In the genomic region with DNA sequence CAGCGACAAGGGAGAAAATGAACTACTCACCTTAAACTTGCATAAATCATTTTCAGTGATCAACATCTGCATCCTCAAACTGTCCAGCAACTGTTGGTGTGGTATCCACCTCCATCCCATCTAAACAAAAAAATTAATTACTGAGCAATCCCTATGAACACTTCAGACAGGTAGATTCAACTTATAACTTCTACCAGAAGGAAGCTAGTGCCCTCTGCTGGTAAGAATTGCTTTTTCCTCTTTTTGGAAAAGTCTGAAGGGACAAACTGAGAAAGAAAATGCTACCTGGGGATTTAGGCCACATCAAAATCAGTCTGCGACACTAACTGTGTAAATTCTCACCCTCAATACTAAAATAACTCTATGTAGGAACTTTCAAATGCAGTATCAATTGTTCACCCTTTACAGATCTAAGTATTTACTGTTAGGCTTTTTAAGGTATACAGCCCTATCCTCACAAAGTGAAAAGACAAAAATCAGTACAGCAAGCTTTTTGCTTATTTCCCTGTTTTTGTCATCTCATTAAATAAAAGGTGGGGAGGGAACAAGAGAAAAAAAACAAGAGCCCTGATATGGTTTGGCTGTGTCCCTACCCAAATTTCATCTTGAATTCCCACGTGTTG, we compare ENCODE assay signal across 8 cellular contexts. TPM values are rescaled to one million over a fixed set of nuclear protein-coding genes. Genes with fewer than 3 reads are reported as not detected.
DNase-seq lines count a peak whose midpoint lies in the region; ATAC-seq lines count a peak whose summit lies in the region.

No MANE protein-coding gene starts in this region.

- H3K27me3 ChIP-seq in CD4-positive, alpha-beta memory T cell (ENCODE audit: insufficient read depth, low read length), result no peaks in the 10 kb centered on the region

- ATAC-seq in HG03520 (IDR thresholded peaks at IDR 0.05; ENCODE audit: unreplicated experiment) (no peak), GM21528 (IDR thresholded peaks at IDR 0.05; ENCODE audit: low FRiP score, unreplicated experiment) (no peak)

- no peak overlapping the region for H3K4me3 ChIP-seq in CD4-positive, alpha-beta memory T cell (ENCODE audit: low read length in 2 of 2)

- POLR2A ChIA-PET in CD4-positive, alpha-beta memory T cell (lab: Charles Lee; ENCODE audit: partially characterized antibody), result no interaction called here

- H3K4me1 ChIP-seq in CD4-positive, alpha-beta memory T cell (ENCODE audit: insufficient read depth, low read length), result no peaks in the 10 kb centered on the region

- peaks cover 0 to 2% (median 0%) of the 10 kb centered on the region in 4 donors for H3K4me1 Mint-ChIP-seq in CD4-positive, alpha-beta memory T cell
- H3K4me1 Mint-ChIP-seq in activated T-cell treated with anti-CD3 and anti-CD28 coated beads, Interleukin-2, amount 50 U/mL, for 24 hours (ENCODE audit: low read depth), result no peaks in the 10 kb centered on the region

- H3K27ac ChIP-seq in CD4-positive, alpha-beta memory T cell (ENCODE audit: low read depth, low read length), result no peak overlapping the region

- peak overlapping the region in 2 of 7 donors; percentile 0 to 59 for H3K27ac Mint-ChIP-seq in CD4-positive, alpha-beta memory T cell
- no peak overlapping the region for H3K27ac Mint-ChIP-seq in activated T-cell treated with anti-CD3 and anti-CD28 coated beads, Interleukin-2, amount 50 U/mL, for 24 hours

- no peaks in the 10 kb centered on the region for H3K9me3 Mint-ChIP-seq in CD4-positive, alpha-beta memory T cell
- H3K9me3 Mint-ChIP-seq in activated T-cell treated with anti-CD3 and anti-CD28 coated beads, Interleukin-2, amount 50 U/mL, for 24 hours, result no peaks in the 10 kb centered on the region

- no peaks in the 10 kb centered on the region for H3K27me3 Mint-ChIP-seq in CD4-positive, alpha-beta memory T cell
- H3K27me3 Mint-ChIP-seq in activated T-cell treated with anti-CD3 and anti-CD28 coated beads, Interleukin-2, amount 50 U/mL, for 24 hours, result no peaks in the 10 kb centered on the region

- no peak overlapping the region for H3K4me3 Mint-ChIP-seq in CD4-positive, alpha-beta memory T cell
- H3K4me3 Mint-ChIP-seq in activated T-cell treated with anti-CD3 and anti-CD28 coated beads, Interleukin-2, amount 50 U/mL, for 24 hours, result no peak overlapping the region

- no peaks in the 10 kb centered on the region for H3K9me3 ChIP-seq in CD4-positive, alpha-beta memory T cell (ENCODE audit: control insufficient read depth in 1 of 2, low read length in 2 of 2)

- DNase-seq in CD4-positive, alpha-beta memory T cell, result peak in 4 of 5 donors; percentile 19 to 50 (median 44)
- DNase-seq in H4 (ENCODE audit: low spot score) (peak; percentile 14), NCI-H774 (lab: John Stamatoyannopoulos, UW) (peak; percentile 49), dedifferentiated amniotic fluid mesenchymal stem cell (ENCODE audit: extremely low spot score) (peak; percentile 63), mucosa of gallbladder (ENCODE audit: low spot score) (peak; percentile 16)
- DNase-seq in activated T-cell treated with anti-CD3 and anti-CD28 coated beads, Interleukin-2, amount 50 U/mL, for 24 hours, result no peak

- H3K36me3 Mint-ChIP-seq in CD4-positive, alpha-beta memory T cell, result peaks cover 43 to 68% of the 10 kb centered on the region in 2 donors
- peaks cover 94% of the 10 kb centered on the region for H3K36me3 Mint-ChIP-seq in activated T-cell treated with anti-CD3 and anti-CD28 coated beads, Interleukin-2, amount 50 U/mL, for 24 hours (ENCODE audit: low read depth)

- CTCF ChIA-PET in CD4-positive, alpha-beta memory T cell (lab: Charles Lee; ENCODE audit: partially characterized antibody), result interaction anchor here (0.7 to 2.2 kb wide), 13 partner anchors 9 to 572 kb away, joined by 3 to 14 read pairs (median 3); partner anchors contain the start of gene MYO7A

- peaks cover 28% of the 10 kb centered on the region for H3K36me3 ChIP-seq in CD4-positive, alpha-beta memory T cell (ENCODE audit: insufficient read depth, low read length)

- intact Hi-C loops in CD4-positive, alpha-beta memory T cell (cut with micrococcal nuclease), result loop anchor here (1.0 to 5.0 kb wide), 2 partner anchors 432 to 492 kb away; no protein-coding TSS in a partner anchor

RNA-seq across cellular contexts. Expression of gene CLNS1A, which starts 17.9 kb away (rescaled TPM):
- total RNA-seq in CD4-positive, alpha-beta memory T cell, result 100 to 1,000 TPM; 116 to 118 TPM
- polyA plus RNA-seq in CD4-positive, alpha-beta memory T cell, result 100 to 1,000 TPM; 114 to 160 TPM
- total RNA-seq in H4 (2014; rRNA removed; shearing (Covaris generic)), result 215 and 268 TPM in 2 replicates
- total RNA-seq in mucosa of gallbladder, result 75.2 TPM

RNA-seq across cellular contexts. Expression of gene AQP11, which starts 29.9 kb away (rescaled TPM):
- under 1 TPM; 0.35 to 0.67 TPM for total RNA-seq in CD4-positive, alpha-beta memory T cell
- 1 to 10 TPM in 1 of 2 donors, under 1 TPM in 1; 0.37 to 1.0 TPM for polyA plus RNA-seq in CD4-positive, alpha-beta memory T cell
- 0.39 and 1.4 TPM in 2 replicates for total RNA-seq in H4 (2014; rRNA removed; shearing (Covaris generic))
- 5.5 TPM for total RNA-seq in mucosa of gallbladder
